Comparison of ENCODE assay signal across 13 cellular contexts in genomic region chr6:18269717-18270116, GRCh38.
"Had no signal": no experiment of that assay in that cellular context is flagged by ENCODE, and none has a peak within 500 bp of the region (broad histone marks: within the 10 kb centered on the region; RNA-seq: fewer than 3 reads in every experiment).

No MANE protein-coding gene starts in this region.

- H3K4me3 ChIP-seq: gastroesophageal sphincter, heart left ventricle, left lung, right atrium auricular region, skin epidermis, tibial nerve, uterus had no signal

- H3K27ac ChIP-seq: gastroesophageal sphincter, heart left ventricle, left lung, right atrium auricular region, skin epidermis, tibial nerve, uterus had no signal

- H3K27me3 ChIP-seq: right atrium auricular region, uterus had no signal

- H3K9me3 ChIP-seq: gastroesophageal sphincter, heart left ventricle, right atrium auricular region, tibial nerve, uterus had no signal

- H3K36me3 ChIP-seq: gastroesophageal sphincter, heart left ventricle, left lung, right atrium auricular region, tibial nerve, uterus had no signal

- ATAC-seq: esophagus mucosa; gastroesophageal sphincter; left lung; stimulated activated naive CD8-positive, alpha-beta T cell treated with anti-CD3 and anti-CD28 coated beads, Interleukin-15, Interleukin-2, amounts not matched to agents 100 U/mL and 50 U/mL, for 24 hours had no signal

- DNase-seq: activated CD4-positive, alpha-beta T cell treated with anti-CD3 and anti-CD28 coated beads, Interleukin-2, amount 50 U/mL, for 4 hours; activated gamma-delta T cell treated with Interleukin-2 at 50 U/mL for 16 hours; effector CD8-positive, alpha-beta T cell; heart left ventricle; left lung; stimulated activated naive CD8-positive, alpha-beta T cell treated with anti-CD3 and anti-CD28 coated beads, Interleukin-15, Interleukin-2, amounts not matched to agents 100 U/mL and 50 U/mL, for 24 hours; substantia nigra; uterus had no signal
